Comparison of ENCODE assay signal across 8 cellular contexts in the genomic region with DNA sequence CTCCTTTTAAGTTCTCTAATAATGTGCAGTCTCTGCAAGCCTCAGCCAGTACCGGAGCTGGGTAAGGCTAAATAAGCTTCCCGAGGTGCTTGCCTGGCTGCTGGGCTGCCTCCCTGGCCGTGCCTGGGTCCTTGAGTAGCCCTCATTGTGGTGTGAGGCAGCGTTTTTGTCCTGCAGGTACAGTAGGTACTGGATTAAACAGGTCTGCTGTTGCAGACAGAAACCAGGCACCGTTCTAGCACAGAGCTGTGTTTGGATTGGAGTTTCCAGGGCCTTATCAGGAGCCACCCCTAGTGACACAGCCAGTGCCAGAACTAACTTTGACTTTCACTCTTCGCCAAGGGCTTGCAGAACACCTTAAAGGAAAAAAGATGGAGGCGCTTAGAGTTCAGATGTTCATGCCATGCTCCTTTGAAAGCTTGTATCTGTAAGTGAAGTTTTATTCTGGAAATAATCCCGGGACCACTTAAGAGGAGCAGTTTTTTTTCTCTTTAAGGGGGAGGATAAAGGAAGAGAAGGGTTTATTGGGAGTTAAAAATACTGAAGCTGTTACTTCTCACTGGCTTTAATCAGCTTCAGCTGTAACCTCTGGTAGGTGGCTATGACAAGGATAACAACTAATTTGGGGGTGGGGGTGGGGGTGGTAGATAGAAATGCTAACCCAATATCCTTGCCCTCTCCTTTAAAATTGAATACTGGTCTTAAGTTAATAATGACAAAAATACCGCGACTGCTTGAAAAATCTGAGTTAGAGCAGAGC.
DNase-seq lines count a peak whose midpoint lies in the region; ATAC-seq and TF ChIP-seq lines count a peak whose summit lies in the region.

No MANE protein-coding gene starts in this region.

- CTCF ChIA-PET in HEK293 (lab: Yijun Ruan, JAX) = interaction anchor here (0.7 to 1.7 kb wide), 3 partner anchors 11 to 175 kb away, joined by 3 to 8 read pairs (median 4); no protein-coding TSS in a partner anchor

- intact Hi-C loops in colonic mucosa (cut with DNase I) = no loop called here

- TF ChIP-seq CTCF in HEK293 (tag by site-specific recombination; IDR thresholded peaks at IDR 0.05) = no peak
- no peak for TF ChIP-seq CTCF in colonic mucosa (IDR thresholded peaks at IDR 0.05)

- no peaks in the 10 kb centered on the region for H3K36me3 ChIP-seq in HEK293 (ENCODE audit: control insufficient read depth in 2 of 2, insufficient read depth in 1 of 2, low read length in 2 of 2)
- no peaks in the 10 kb centered on the region for H3K36me3 ChIP-seq in colonic mucosa
- no peaks in the 10 kb centered on the region for H3K36me3 ChIP-seq in skeletal muscle satellite cell (ENCODE audit: insufficient read depth, low read length)

- H3K4me1 ChIP-seq in HEK293 (ENCODE audit: control insufficient read depth, insufficient read depth, low read length) (0 out of 2 replicates have a peak, but pooled peaks cover 3% of the 10 kb centered on the region), colonic mucosa (no peaks in the 10 kb centered on the region), skeletal muscle satellite cell (ENCODE audit: control insufficient read depth, insufficient read depth, low read length) (peaks cover 26% of the 10 kb centered on the region)

- H3K27ac ChIP-seq in HEK293 (ENCODE audit: extremely low read depth, low read depth, low read length) = no peak overlapping the region
- H3K27ac ChIP-seq in colonic mucosa = no peak overlapping the region

- no peak overlapping the region for H3K4me3 ChIP-seq in HEK293 (ENCODE audit: low read depth, low read length)
- H3K4me3 ChIP-seq in colonic mucosa = no peak overlapping the region
- no peak overlapping the region for H3K4me3 ChIP-seq in skeletal muscle satellite cell (ENCODE audit: low read length)

- H3K9me3 ChIP-seq in HEK293 (ENCODE audit: control insufficient read depth, insufficient read depth, low read depth, low read length) (no peaks in the 10 kb centered on the region), colonic mucosa (no peaks in the 10 kb centered on the region), skeletal muscle satellite cell (replicated peaks; ENCODE audit: low read length) (no peaks in the 10 kb centered on the region)

- H3K9ac ChIP-seq in colonic mucosa (ENCODE audit: low read depth in 2 of 2, low read length in 2 of 2) (no peak overlapping the region), skeletal muscle satellite cell (ENCODE audit: low read depth, low read length) (peak overlapping the region; percentile 41)

- no peak for ATAC-seq in GM19023 (IDR thresholded peaks at IDR 0.05; ENCODE audit: unreplicated experiment)

- H3K4me2 ChIP-seq in skeletal muscle satellite cell (ENCODE audit: low read length) = peak overlapping the region; percentile 59

- DNase-seq in colonic mucosa (peak; percentile 29), kidney glomerular epithelial cell (lab: John Stamatoyannopoulos, UW) (peak; percentile 77), NCI-H1436 (lab: John Stamatoyannopoulos, UW) (no peak)
- no peak for DNase-seq in stimulated activated CD4-positive, alpha-beta T cell treated with anti-CD3 and anti-CD28 coated beads, Interleukin-15, amount 100 ng/mL, for 24 hours
- no peak for DNase-seq in activated CD4-positive, alpha-beta T cell treated with anti-CD3 and anti-CD28 coated beads for 1 hour

- H3K27me3 ChIP-seq in colonic mucosa = no peaks in the 10 kb centered on the region
- H3K27me3 ChIP-seq in skeletal muscle satellite cell (ENCODE audit: control insufficient read depth, insufficient read depth, low read length) = no peaks in the 10 kb centered on the region

- POLR2A ChIA-PET in HEK293 (lab: Yijun Ruan, JAX) = no interaction called here

TF ChIP-seq in HEK293, 187 proteins besides CTCF, POLR2A, EP300 and RAD21:
- TF ChIP-seq ZNF571 (tag by site-specific recombination; IDR thresholded peaks at IDR 0.05) (no peak), ZBTB17 (tag by site-specific recombination; IDR thresholded peaks at IDR 0.05) (peak; percentile 96), ZNF335 (tag by site-specific recombination; conservative IDR thresholded peaks at IDR 0.05) (peak; percentile 56), ZNF211 (tag by site-specific recombination; IDR thresholded peaks at IDR 0.05; ENCODE audit: low read depth) (no peak), ZIC2 (tag by site-specific recombination; IDR thresholded peaks at IDR 0.05) (no peak), ZSCAN16 (tag by site-specific recombination; IDR thresholded peaks at IDR 0.05) (peak; percentile 91)
- TF ChIP-seq, protein P1, sequence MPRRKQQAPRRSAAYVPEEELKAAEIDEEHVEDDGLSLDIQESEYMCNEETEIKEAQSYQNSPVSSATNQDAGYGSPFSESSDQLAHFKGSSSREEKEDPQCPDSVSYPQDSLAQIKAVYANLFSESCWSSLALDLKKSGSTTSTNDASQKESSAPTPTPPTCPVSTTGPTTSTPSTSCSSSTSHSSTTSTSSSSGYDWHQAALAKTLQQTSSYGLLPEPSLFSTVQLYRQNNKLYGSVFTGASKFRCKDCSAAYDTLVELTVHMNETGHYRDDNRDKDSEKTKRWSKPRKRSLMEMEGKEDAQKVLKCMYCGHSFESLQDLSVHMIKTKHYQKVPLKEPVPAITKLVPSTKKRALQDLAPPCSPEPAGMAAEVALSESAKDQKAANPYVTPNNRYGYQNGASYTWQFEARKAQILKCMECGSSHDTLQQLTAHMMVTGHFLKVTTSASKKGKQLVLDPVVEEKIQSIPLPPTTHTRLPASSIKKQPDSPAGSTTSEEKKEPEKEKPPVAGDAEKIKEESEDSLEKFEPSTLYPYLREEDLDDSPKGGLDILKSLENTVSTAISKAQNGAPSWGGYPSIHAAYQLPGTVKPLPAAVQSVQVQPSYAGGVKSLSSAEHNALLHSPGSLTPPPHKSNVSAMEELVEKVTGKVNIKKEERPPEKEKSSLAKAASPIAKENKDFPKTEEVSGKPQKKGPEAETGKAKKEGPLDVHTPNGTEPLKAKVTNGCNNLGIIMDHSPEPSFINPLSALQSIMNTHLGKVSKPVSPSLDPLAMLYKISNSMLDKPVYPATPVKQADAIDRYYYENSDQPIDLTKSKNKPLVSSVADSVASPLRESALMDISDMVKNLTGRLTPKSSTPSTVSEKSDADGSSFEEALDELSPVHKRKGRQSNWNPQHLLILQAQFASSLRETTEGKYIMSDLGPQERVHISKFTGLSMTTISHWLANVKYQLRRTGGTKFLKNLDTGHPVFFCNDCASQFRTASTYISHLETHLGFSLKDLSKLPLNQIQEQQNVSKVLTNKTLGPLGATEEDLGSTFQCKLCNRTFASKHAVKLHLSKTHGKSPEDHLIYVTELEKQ (tag by site-specific recombination; IDR thresholded peaks at IDR 0.05; ENCODE audit: borderline replicate concordance) = no peak
TF ChIP-seq in HEK293: peak in this region for 3.

Comparison
In these comparisons a context has a peak if more than half of its experiments do, and no peak if none do; other contexts are left out.
1. DNase-seq: peak in colonic mucosa (single experiment) and kidney glomerular epithelial cell (single experiment); none in stimulated activated CD4-positive, alpha-beta T cell treated with anti-CD3 and anti-CD28 coated beads, Interleukin-15, amount 100 ng/mL, for 24 hours (single experiment), activated CD4-positive, alpha-beta T cell treated with anti-CD3 and anti-CD28 coated beads for 1 hour (single experiment) and NCI-H1436 (single experiment).